ENCODE assay signal across 1 cellular context in genomic region chr7:117019287-117019686, GRCh38.
TF ChIP-seq lines count a peak whose summit lies in the region.

No MANE protein-coding gene starts in this region.

TF ChIP-seq in A549, 52 proteins besides CTCF, POLR2A, EP300 and RAD21:
- TF ChIP-seq BCL3 (IDR thresholded peaks at IDR 0.05) (no peak), ZC3H11A (IDR thresholded peaks at IDR 0.05) (no peak), HMGXB4 (CRISPR knock-in tag; IDR thresholded peaks at IDR 0.05; ENCODE audit: borderline replicate concordance) (no peak), ZFP36 (IDR thresholded peaks at IDR 0.05; ENCODE audit: borderline replicate concordance, partially characterized antibody) (no peak), TP53 (CRISPR knock-in tag; IDR thresholded peaks at IDR 0.05) (no peak), ZNF302 (CRISPR knock-in tag; IDR thresholded peaks at IDR 0.05) (no peak), MAX (IDR thresholded peaks at IDR 0.05) (no peak), FOSL2 (IDR thresholded peaks at IDR 0.05) (no peak), FOSL2 (CRISPR knock-in tag; IDR thresholded peaks at IDR 0.05) (no peak), HOXB13 (CRISPR knock-in tag; IDR thresholded peaks at IDR 0.05; ENCODE audit: low read depth) (no peak), EHF (CRISPR knock-in tag; IDR thresholded peaks at IDR 0.05) (no peak)
TF ChIP-seq in A549: peak in this region for 0.
